Comparison of ENCODE assay signal across 3 cellular contexts in the genomic region with DNA sequence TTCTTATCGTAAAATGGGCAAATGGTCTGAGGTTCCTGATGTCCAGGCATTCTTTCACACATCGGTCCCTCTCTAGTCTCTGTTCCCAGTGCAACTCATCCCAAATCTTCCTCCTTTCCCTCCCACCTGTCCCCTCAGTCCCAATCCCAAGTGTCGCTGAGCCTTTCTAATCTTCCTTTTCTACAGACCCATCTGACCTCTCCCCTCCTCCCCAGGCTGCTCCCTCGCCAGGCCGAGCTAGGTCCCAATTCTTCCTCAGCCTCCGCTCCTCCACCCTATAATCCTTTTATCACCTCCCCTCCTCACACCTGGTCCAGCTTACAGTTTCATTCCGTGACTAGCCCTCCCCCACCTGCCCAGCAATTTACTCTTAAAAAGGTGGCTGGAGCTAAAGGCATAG. TPM values are rescaled to one million over a fixed set of nuclear protein-coding genes. Genes with fewer than 3 reads are reported as not detected.
"Had no signal": no experiment of that assay in that cellular context is flagged by ENCODE, and none has a peak within 500 bp of the region (broad histone marks: within the 10 kb centered on the region; RNA-seq: fewer than 3 reads in every experiment).

No MANE protein-coding gene starts in this region.

RNA-seq across cellular contexts. Expression of gene GAL, which starts 49.2 kb away (rescaled TPM):
- total RNA-seq: activated B cell treated with CpG ODN at 0.5 μM for 24 hours, aorta, cerebellum had no signal
